In the genomic region with DNA sequence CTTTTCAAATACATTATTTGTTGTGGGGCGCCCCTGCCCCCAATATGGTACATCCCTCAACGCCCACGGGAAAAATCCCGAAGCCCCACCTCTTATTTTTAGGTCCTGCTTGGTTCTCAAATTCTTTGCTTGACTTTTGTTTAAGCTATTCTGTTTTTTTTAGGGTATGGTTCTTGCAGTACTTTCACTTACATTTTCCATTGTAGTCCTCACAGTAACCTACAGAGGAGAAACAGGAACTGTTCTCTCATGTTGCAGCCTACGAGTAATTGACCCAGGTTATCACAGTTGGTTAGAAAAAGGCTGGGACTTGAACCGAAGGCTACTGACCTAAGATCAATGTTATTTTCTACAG, we compare ENCODE assay signal across 8 cellular contexts. TPM values are rescaled to one million over a fixed set of nuclear protein-coding genes. Genes with fewer than 3 reads are reported as not detected.
DNase-seq lines count a peak whose midpoint lies in the region; ATAC-seq and TF ChIP-seq lines count a peak whose summit lies in the region.

No MANE protein-coding gene starts in this region.

- POLR2A ChIA-PET in activated CD8-positive, alpha-beta T cell treated with anti-CD3 and anti-CD28 coated beads, Interleukin-2, amount 10 ng/mL, durations not matched to agents 7 days and 5 days (lab: Charles Lee): interaction anchor here (0.6 to 2.8 kb wide), 10 partner anchors 10 to 209 kb away, joined by 3 to 36 read pairs (median 5); no protein-coding TSS in a partner anchor

- H4K20me1 ChIP-seq in Karpas-422 (ENCODE audit: insufficient read depth, low read depth, low read length): peaks cover 7% of the 10 kb centered on the region; the same call in 1 of the 2 replicates

- no peaks in the 10 kb centered on the region; the same call in 1 of the 2 replicates for H3K9me2 ChIP-seq in Karpas-422 (replicated peaks; ENCODE audit: insufficient read depth, low read length)

- H3K4me2 ChIP-seq in Karpas-422 (ENCODE audit: low read depth, low read length, poor library complexity, severe bottlenecking) (peak overlapping the region; percentile 95), skeletal muscle satellite cell (ENCODE audit: low read length) (peak overlapping the region; percentile 87)

- H3K4me1 ChIP-seq in Karpas-422 (ENCODE audit: low read length) (peaks cover 34% of the 10 kb centered on the region), left ventricle myocardium inferior (peaks cover 46% of the 10 kb centered on the region), skeletal muscle satellite cell (ENCODE audit: control insufficient read depth, insufficient read depth, low read length) (peaks cover 18% of the 10 kb centered on the region)

- H3K4me3 Mint-ChIP-seq in activated CD8-positive, alpha-beta T cell treated with anti-CD3 and anti-CD28 coated beads, Interleukin-2, amount 10 ng/mL, durations not matched to agents 7 days and 5 days: peak overlapping the region; percentile 85

- peaks cover 24% of the 10 kb centered on the region for H3K36me3 ChIP-seq in Karpas-422 (ENCODE audit: insufficient read depth, low read length)
- peaks cover 7% of the 10 kb centered on the region for H3K36me3 ChIP-seq in left ventricle myocardium inferior
- no peaks in the 10 kb centered on the region for H3K36me3 ChIP-seq in skeletal muscle satellite cell (ENCODE audit: insufficient read depth, low read length)

- peak overlapping the region; percentile 91 for H3K9ac ChIP-seq in Karpas-422 (ENCODE audit: low read length)
- peak overlapping the region; percentile 95 for H3K9ac ChIP-seq in skeletal muscle satellite cell (ENCODE audit: low read depth, low read length)

- peaks cover 42% of the 10 kb centered on the region for H3K79me2 ChIP-seq in Karpas-422 (ENCODE audit: low read length)

- peak; percentile 34 to 68 for DNase-seq in NCI-H526 (lab: John Stamatoyannopoulos, UW)
- no peak for DNase-seq in NCI-H526 treated with DMSO at 0.1 percent for 48 hours (lab: John Stamatoyannopoulos, UW)
- peak; percentile 36 for DNase-seq in H4 (ENCODE audit: low spot score)
- peak; percentile 84 for DNase-seq in Karpas-422
- no peak for DNase-seq in activated CD8-positive, alpha-beta T cell treated with anti-CD3 and anti-CD28 coated beads, Interleukin-2, amount 10 ng/mL, durations not matched to agents 7 days and 5 days
- no peak for DNase-seq in left ventricle myocardium inferior
- DNase-seq in T-helper 9 cell: no peak

- H3K27ac ChIP-seq in Karpas-422 (ENCODE audit: low read length): peak overlapping the region; percentile 81
- H3K27ac ChIP-seq in left ventricle myocardium inferior (replicated peaks): peak overlapping the region; percentile 93

- H3K4me3 ChIP-seq in Karpas-422 (ENCODE audit: low read length) (peak overlapping the region; percentile 74), left ventricle myocardium inferior (peak overlapping the region; percentile 84), skeletal muscle satellite cell (ENCODE audit: low read length) (peak overlapping the region; percentile 89)

- peak; percentile 9 for TF ChIP-seq CTCF in left ventricle myocardium inferior (IDR thresholded peaks at IDR 0.05; ENCODE audit: borderline replicate concordance)

- peaks cover 33% of the 10 kb centered on the region for H3K4me1 Mint-ChIP-seq in activated CD8-positive, alpha-beta T cell treated with anti-CD3 and anti-CD28 coated beads, Interleukin-2, amount 10 ng/mL, durations not matched to agents 7 days and 5 days (ENCODE audit: low read depth)

- peak overlapping the region; percentile 100 for H3K27ac Mint-ChIP-seq in activated CD8-positive, alpha-beta T cell treated with anti-CD3 and anti-CD28 coated beads, Interleukin-2, amount 10 ng/mL, durations not matched to agents 7 days and 5 days

- no peaks in the 10 kb centered on the region for H3K27me3 ChIP-seq in Karpas-422 (ENCODE audit: low read length)
- no peaks in the 10 kb centered on the region for H3K27me3 ChIP-seq in left ventricle myocardium inferior (ENCODE audit: low read depth)
- H3K27me3 ChIP-seq in skeletal muscle satellite cell (ENCODE audit: control insufficient read depth, insufficient read depth, low read length): no peaks in the 10 kb centered on the region

- H3K9me3 ChIP-seq in Karpas-422 (ENCODE audit: low read length): no peaks in the 10 kb centered on the region
- H3K9me3 ChIP-seq in left ventricle myocardium inferior (replicated peaks): no peaks in the 10 kb centered on the region
- no peaks in the 10 kb centered on the region for H3K9me3 ChIP-seq in skeletal muscle satellite cell (replicated peaks; ENCODE audit: low read length)

- peak; percentile 59 for ATAC-seq in activated CD8-positive, alpha-beta T cell treated with anti-CD3 and anti-CD28 coated beads, Interleukin-2, amount 10 ng/mL, durations not matched to agents 7 days and 5 days

- peak overlapping the region; percentile 83 for H2AFZ ChIP-seq in Karpas-422 (ENCODE audit: low read length)

- peaks cover 38% of the 10 kb centered on the region for H3K36me3 Mint-ChIP-seq in activated CD8-positive, alpha-beta T cell treated with anti-CD3 and anti-CD28 coated beads, Interleukin-2, amount 10 ng/mL, durations not matched to agents 7 days and 5 days (ENCODE audit: low read depth)

- H3K27me3 Mint-ChIP-seq in activated CD8-positive, alpha-beta T cell treated with anti-CD3 and anti-CD28 coated beads, Interleukin-2, amount 10 ng/mL, durations not matched to agents 7 days and 5 days (ENCODE audit: low read depth): no peaks in the 10 kb centered on the region

- peaks cover 10% of the 10 kb centered on the region for H3K9me3 Mint-ChIP-seq in activated CD8-positive, alpha-beta T cell treated with anti-CD3 and anti-CD28 coated beads, Interleukin-2, amount 10 ng/mL, durations not matched to agents 7 days and 5 days (ENCODE audit: insufficient read depth)

- CTCF ChIA-PET in activated CD8-positive, alpha-beta T cell treated with anti-CD3 and anti-CD28 coated beads, Interleukin-2, amount 10 ng/mL, durations not matched to agents 7 days and 5 days (lab: Charles Lee): interaction anchor here (0.6 to 2.7 kb wide), 6 partner anchors 24 to 139 kb away, joined by 3 to 12 read pairs (median 4); no protein-coding TSS in a partner anchor

- intact Hi-C loops in left ventricle myocardium inferior (cut with micrococcal nuclease): no loop called here

RNA-seq across cellular contexts. Expression of a gene that starts 0.7 kb away (rescaled TPM):
- 8.4 and 10.5 TPM in 2 replicates for total RNA-seq in H4 (2014; rRNA removed; shearing (Covaris generic))
- total RNA-seq in Karpas-422 (2014; rRNA removed; shearing (Covaris generic); ENCODE audit: low replicate concordance): 31.6 and 37.4 TPM in 2 replicates
- 10 to 100 TPM; 51.8 to 57.9 TPM for total RNA-seq in activated CD8-positive, alpha-beta T cell treated with anti-CD3 and anti-CD28 coated beads, Interleukin-2, amount 10 ng/mL, durations not matched to agents 7 days and 5 days
- 10.2 TPM for total RNA-seq in left ventricle myocardium inferior
- 5.0 and 5.3 TPM in 2 replicates for total RNA-seq in skeletal muscle satellite cell (2012; rRNA removed)

Comparison
In these comparisons a context has a peak if more than half of its experiments do, and no peak if none do; other contexts are left out.
1. DNase-seq: peak in NCI-H526 (2 of 2), H4 (single experiment) and Karpas-422 (single experiment); none in NCI-H526 treated with DMSO at 0.1 percent for 48 hours (single experiment), activated CD8-positive, alpha-beta T cell treated with anti-CD3 and anti-CD28 coated beads, Interleukin-2, amount 10 ng/mL, durations not matched to agents 7 days and 5 days (single experiment), left ventricle myocardium inferior (single experiment) and T-helper 9 cell (single experiment).
2. Peak in every context shown above with its lines, with median percentiles within 50 percentile points of each other: H3K4me3 ChIP-seq.